In genomic region chr16:75131081-75131480, GRCh38 we compare ENCODE assay signal across 3 cellular contexts.
TF ChIP-seq lines count a peak whose summit lies in the region.

No MANE protein-coding gene starts in this region.

TF ChIP-seq in IMR-90, 13 proteins besides CTCF, POLR2A, EP300 and RAD21:
- no peak for TF ChIP-seq RCOR1 (IDR thresholded peaks at IDR 0.05; ENCODE audit: insufficient replicate concordance, low read length)
- TF ChIP-seq NFE2L2 (IDR thresholded peaks at IDR 0.05; ENCODE audit: low read depth, low read length), result no peak
- TF ChIP-seq BHLHE40 (IDR thresholded peaks at IDR 0.05; ENCODE audit: low read depth, low read length), result no peak
- no peak for TF ChIP-seq CEBPB (IDR thresholded peaks at IDR 0.05; ENCODE audit: low read depth, low read length)
- no peak for TF ChIP-seq USF2 (IDR thresholded peaks at IDR 0.05; ENCODE audit: low read depth, low read length)
- no peak for TF ChIP-seq FOS (IDR thresholded peaks at IDR 0.05; ENCODE audit: low read depth, low read length)
- no peak for TF ChIP-seq MAFK (IDR thresholded peaks at IDR 0.05; ENCODE audit: low read depth, low read length)
- no peak for TF ChIP-seq SMC3 (IDR thresholded peaks at IDR 0.05; ENCODE audit: low read depth, low read length)
- no peak for TF ChIP-seq RFX5 (IDR thresholded peaks at IDR 0.05; ENCODE audit: low read depth, low read length)
- no peak for TF ChIP-seq ELK1 (IDR thresholded peaks at IDR 0.05; ENCODE audit: borderline replicate concordance, low read depth, low read length)
- no peak for TF ChIP-seq MXI1 (IDR thresholded peaks at IDR 0.05; ENCODE audit: borderline replicate concordance, low read depth, low read length)
- TF ChIP-seq CHD1 (IDR thresholded peaks at IDR 0.05; ENCODE audit: low read depth, low read length), result no peak
- no peak for TF ChIP-seq MAZ (IDR thresholded peaks at IDR 0.05; ENCODE audit: borderline replicate concordance, low read depth, low read length)

TF ChIP-seq in K562, 482 proteins besides CTCF, POLR2A, EP300 and RAD21:
- TF ChIP-seq STAG1 (CRISPR knock-in tag; IDR thresholded peaks at IDR 0.05; ENCODE audit: borderline replicate concordance) (no peak), BCOR (IDR thresholded peaks at IDR 0.05) (peak; percentile 30; the same call in 1 of the 2 replicates), USF1 (CRISPR knock-in tag; IDR thresholded peaks at IDR 0.05) (no peak), DMBX1 (CRISPR knock-in tag; IDR thresholded peaks at IDR 0.05; ENCODE audit: borderline replicate concordance) (no peak), ZFP36 (IDR thresholded peaks at IDR 0.05; ENCODE audit: low read depth, low read length, partially characterized antibody) (peak; percentile 92), RBBP5 (IDR thresholded peaks at IDR 0.05; ENCODE audit: borderline replicate concordance, insufficient read depth, low read length, poor library complexity, severe bottlenecking) (no peak), TAF15 (IDR thresholded peaks at IDR 0.05; ENCODE audit: low read depth, low read length) (no peak)

TF ChIP-seq in HepG2, 621 proteins besides CTCF, POLR2A, EP300 and RAD21:
- TF ChIP-seq ZMYM3 (CRISPR knock-in tag; IDR thresholded peaks at IDR 0.05) (0 out of 2 replicates have a peak, but pooled peaks have one; percentile 34), SMAD1 (CRISPR knock-in tag; IDR thresholded peaks at IDR 0.05; ENCODE audit: borderline replicate concordance, low read depth) (0 out of 2 replicates have a peak, but pooled peaks have one; percentile 31), ZNF788 (CRISPR knock-in tag; IDR thresholded peaks at IDR 0.05; ENCODE audit: borderline replicate concordance) (no peak)
TF ChIP-seq in HepG2: peak in this region for 2.
